Comparison of ENCODE assay signal across 8 cellular contexts in the genomic region with DNA sequence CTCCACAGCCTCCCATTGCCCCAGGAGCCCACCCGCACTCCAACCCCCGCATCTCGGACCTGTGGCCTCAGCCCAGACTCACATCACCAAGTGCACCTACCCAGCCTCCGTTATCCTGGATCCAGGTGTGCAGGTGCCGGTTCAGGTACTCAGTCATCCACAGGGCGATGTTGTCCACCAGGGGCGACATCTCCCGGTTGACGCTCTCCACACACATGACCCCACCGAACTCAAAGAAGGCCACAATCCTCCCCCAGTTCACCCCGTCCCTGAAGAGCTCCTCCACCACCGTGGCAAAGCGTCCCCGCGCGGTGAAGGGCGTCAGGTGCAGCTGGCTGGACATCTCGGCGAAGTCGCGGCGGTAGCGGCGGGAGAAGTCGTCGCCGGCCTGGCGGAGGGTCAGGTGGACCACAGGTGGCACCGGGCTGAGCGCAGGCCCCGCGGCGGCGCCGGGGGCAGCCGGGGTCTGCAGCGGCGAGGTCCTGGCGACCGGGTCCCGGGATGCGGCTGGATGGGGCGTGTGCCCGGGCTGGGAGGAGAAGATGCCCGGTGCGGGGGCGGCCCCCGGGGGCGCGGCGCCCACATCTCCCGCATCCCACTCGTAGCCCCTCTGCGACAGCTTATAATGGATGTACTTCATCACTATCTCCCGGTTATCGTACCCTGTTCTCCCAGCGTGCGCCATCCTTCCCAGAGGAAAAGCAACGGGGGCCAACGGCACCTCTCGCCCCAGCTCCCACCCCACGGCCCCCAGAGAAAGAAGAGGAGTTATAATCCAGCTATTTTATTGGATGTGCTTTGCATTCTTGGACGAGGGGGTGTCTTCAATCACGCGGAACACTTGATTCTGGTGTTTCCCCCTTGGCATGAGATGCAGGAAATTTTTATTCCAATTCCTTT. TPM values are rescaled to one million over a fixed set of nuclear protein-coding genes. Genes with fewer than 3 reads are reported as not detected.
DNase-seq lines count a peak whose midpoint lies in the region; ATAC-seq and TF ChIP-seq lines count a peak whose summit lies in the region.

No MANE protein-coding gene starts in this region.

- H3K27ac ChIP-seq in AG04450 (ENCODE audit: low read depth, low read length) (no peak overlapping the region), substantia nigra (ENCODE audit: low read depth, low read length, poor library complexity, severe bottlenecking) (peak overlapping the region; percentile 66)

- POLR2A ChIA-PET in AG04450 (lab: Yijun Ruan, JAX), result no interaction called here

- peak overlapping the region; percentile 96 for H2AFZ ChIP-seq in neuron (ENCODE audit: low read depth, low read length)

- TF ChIP-seq CTCF in AG04450 (IDR thresholded peaks at IDR 0.05; ENCODE audit: low read depth, low read length) (peak; percentile 30; the same call in 1 of the 2 replicates), fibroblast of mammary gland (conservative IDR thresholded peaks at IDR 0.05; ENCODE audit: control insufficient read depth, insufficient read depth, low read depth, low read length) (peak; percentile 43)

- peaks cover 24% of the 10 kb centered on the region for H3K4me1 ChIP-seq in neuron (ENCODE audit: insufficient read depth, low read length)

- no peaks in the 10 kb centered on the region for H3K36me3 ChIP-seq in neuron (ENCODE audit: insufficient read depth, low read length)

- H3K4me3 ChIP-seq in AG04450 (ENCODE audit: low read depth, low read length), result peak overlapping the region; percentile 70
- peak overlapping the region; percentile 79 for H3K4me3 ChIP-seq in fibroblast of mammary gland (ENCODE audit: control insufficient read depth, low read depth, low read length)
- H3K4me3 ChIP-seq in neuron (ENCODE audit: low read length), result peak overlapping the region; percentile 85

- no peak for DNase-seq in AG04450 (ENCODE audit: low read depth, low spot score)
- peak; percentile 30 for DNase-seq in NK-92 treated with Interleukin-12 subunit alpha and Interleukin-12 subunit beta, amount 100 ng/mL, for 24 hours (lab: John Stamatoyannopoulos, UW)
- DNase-seq in activated T-cell treated with anti-CD3 and anti-CD28 coated beads, Interleukin-2, amount 50 U/mL, for 1 hour, result peak; percentile 83
- DNase-seq in fibroblast of mammary gland (ENCODE audit: low read depth), result no peak
- peak in 46 of 49 donors; percentile 9 to 81 (median 54) for DNase-seq in substantia nigra (lab: John Stamatoyannopoulos, UW)

- H3K27me3 ChIP-seq in AG04450 (ENCODE audit: control insufficient read depth, insufficient read depth, low read length) (peaks cover 19% of the 10 kb centered on the region), neuron (ENCODE audit: insufficient read depth, low read length) (no peaks in the 10 kb centered on the region)

- peak; percentile 33 for ATAC-seq in GM18858 (IDR thresholded peaks at IDR 0.05; ENCODE audit: unreplicated experiment)
- ATAC-seq in HG03095 (IDR thresholded peaks at IDR 0.05; ENCODE audit: unreplicated experiment), result peak; percentile 41

- no peaks in the 10 kb centered on the region for H3K9me3 ChIP-seq in AG04450 (ENCODE audit: control insufficient read depth, insufficient read depth, low read length)
- H3K9me3 ChIP-seq in neuron (ENCODE audit: low read length), result no peaks in the 10 kb centered on the region

- CTCF ChIA-PET in AG04450 (lab: Charles Lee), result interaction anchor here (0.6 to 2.4 kb wide), 5 partner anchors 36 to 506 kb away, joined by 3 to 14 read pairs (median 3); no protein-coding TSS in a partner anchor

RNA-seq across cellular contexts. Expression of a gene that starts 1.3 kb away (rescaled TPM):
- 0.27 and 0.35 TPM in 2 replicates for polyA plus RNA-seq in AG04450 (2011; rRNA removed)
- 0.51 and 0.61 TPM in 2 replicates for polyA minus RNA-seq in AG04450 (2011; rRNA and poly(A)+ RNA removed)

RNA-seq across cellular contexts. Expression of a gene that starts 48.8 kb away (rescaled TPM):
- polyA plus RNA-seq in AG04450 (2011; rRNA removed), result 34.0 and 39.9 TPM in 2 replicates
- 34.8 and 44.6 TPM in 2 replicates for polyA minus RNA-seq in AG04450 (2011; rRNA and poly(A)+ RNA removed)

Comparison
In these comparisons a context has a peak if more than half of its experiments do, and no peak if none do; other contexts are left out.
1. DNase-seq: peak in NK-92 treated with Interleukin-12 subunit alpha and Interleukin-12 subunit beta, amount 100 ng/mL, for 24 hours (single experiment), activated T-cell treated with anti-CD3 and anti-CD28 coated beads, Interleukin-2, amount 50 U/mL, for 1 hour (single experiment) and substantia nigra (46 of 49); none in AG04450 (single experiment) and fibroblast of mammary gland (single experiment).
2. Peak in every context shown above with its lines, with median percentiles within 50 percentile points of each other: H3K4me3 ChIP-seq.